Comparison of ENCODE assay signal across 1 cellular context in the genomic region with DNA sequence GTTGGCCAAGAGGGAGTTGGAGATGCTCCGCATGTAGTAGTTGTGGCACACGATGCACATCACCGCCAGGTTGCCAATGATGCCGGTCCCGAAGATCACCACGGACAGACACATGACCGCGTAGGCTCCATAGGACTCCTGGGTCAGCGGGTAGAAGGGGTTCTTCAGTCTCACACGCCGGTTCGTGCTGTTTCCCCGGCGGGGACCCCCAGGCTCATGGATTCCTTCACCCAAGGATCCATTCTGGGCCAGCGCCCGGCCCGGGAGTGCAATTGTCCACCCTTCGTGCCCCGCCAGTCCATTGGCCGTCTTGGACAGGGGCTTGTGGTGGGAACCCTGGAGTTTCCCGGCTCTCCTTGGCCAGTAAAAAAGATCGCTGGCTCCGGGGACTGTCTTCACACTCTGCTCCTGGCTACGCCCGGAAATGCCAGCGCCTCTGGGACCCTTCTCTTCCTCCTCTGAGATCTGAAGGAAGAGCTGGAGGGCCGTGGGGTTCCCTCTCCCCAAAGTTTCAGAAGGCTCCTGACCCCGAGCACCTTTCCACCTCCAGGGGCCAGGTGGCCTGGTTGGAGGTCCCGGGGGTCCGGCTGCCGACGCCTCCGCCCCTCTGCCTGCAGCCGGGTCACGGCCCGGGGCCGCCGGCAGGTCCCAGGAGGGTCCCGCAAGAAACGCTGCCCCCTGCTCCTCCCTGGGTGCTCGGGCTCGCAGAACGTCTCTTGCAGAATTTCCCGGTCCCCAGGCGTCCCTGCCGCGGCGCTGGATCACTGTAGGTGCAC.
TF ChIP-seq lines count a peak whose summit lies in the region.

No MANE protein-coding gene starts in this region.

TF ChIP-seq in neural cell, 6 proteins besides CTCF, POLR2A, EP300 and RAD21 (continued from another document):
- TF ChIP-seq, protein P1, sequence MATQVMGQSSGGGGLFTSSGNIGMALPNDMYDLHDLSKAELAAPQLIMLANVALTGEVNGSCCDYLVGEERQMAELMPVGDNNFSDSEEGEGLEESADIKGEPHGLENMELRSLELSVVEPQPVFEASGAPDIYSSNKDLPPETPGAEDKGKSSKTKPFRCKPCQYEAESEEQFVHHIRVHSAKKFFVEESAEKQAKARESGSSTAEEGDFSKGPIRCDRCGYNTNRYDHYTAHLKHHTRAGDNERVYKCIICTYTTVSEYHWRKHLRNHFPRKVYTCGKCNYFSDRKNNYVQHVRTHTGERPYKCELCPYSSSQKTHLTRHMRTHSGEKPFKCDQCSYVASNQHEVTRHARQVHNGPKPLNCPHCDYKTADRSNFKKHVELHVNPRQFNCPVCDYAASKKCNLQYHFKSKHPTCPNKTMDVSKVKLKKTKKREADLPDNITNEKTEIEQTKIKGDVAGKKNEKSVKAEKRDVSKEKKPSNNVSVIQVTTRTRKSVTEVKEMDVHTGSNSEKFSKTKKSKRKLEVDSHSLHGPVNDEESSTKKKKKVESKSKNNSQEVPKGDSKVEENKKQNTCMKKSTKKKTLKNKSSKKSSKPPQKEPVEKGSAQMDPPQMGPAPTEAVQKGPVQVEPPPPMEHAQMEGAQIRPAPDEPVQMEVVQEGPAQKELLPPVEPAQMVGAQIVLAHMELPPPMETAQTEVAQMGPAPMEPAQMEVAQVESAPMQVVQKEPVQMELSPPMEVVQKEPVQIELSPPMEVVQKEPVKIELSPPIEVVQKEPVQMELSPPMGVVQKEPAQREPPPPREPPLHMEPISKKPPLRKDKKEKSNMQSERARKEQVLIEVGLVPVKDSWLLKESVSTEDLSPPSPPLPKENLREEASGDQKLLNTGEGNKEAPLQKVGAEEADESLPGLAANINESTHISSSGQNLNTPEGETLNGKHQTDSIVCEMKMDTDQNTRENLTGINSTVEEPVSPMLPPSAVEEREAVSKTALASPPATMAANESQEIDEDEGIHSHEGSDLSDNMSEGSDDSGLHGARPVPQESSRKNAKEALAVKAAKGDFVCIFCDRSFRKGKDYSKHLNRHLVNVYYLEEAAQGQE (IDR thresholded peaks at IDR 0.05; ENCODE audit: borderline replicate concordance), result no peak
- no peak for TF ChIP-seq MXI1 (conservative IDR thresholded peaks at IDR 0.05; ENCODE audit: poor library complexity, severe bottlenecking)
